Comparison of ENCODE assay signal across 8 cellular contexts in genomic region chr2:231604685-231605606, GRCh38. TPM values are rescaled to one million over a fixed set of nuclear protein-coding genes. Genes with fewer than 3 reads are reported as not detected.
A peak's percentile ranks its signal among the peaks of the same experiment; 100 is the strongest.
DNase-seq lines count a peak whose midpoint lies in the region; ATAC-seq, FAIRE-seq and TF ChIP-seq lines count a peak whose summit lies in the region.

No MANE protein-coding gene starts in this region.

- H3K9me3 Mint-ChIP-seq in HFFc6 = no peaks in the 10 kb centered on the region
- H3K9me3 Mint-ChIP-seq in activated naive CD8-positive, alpha-beta T cell treated with anti-CD3 and anti-CD28 coated beads, Interleukin-2, amount 10 ng/mL, durations not matched to agents 7 days and 5 days = no peaks in the 10 kb centered on the region

- H3K27me3 ChIP-seq in pancreas = no peaks in the 10 kb centered on the region
- no peaks in the 10 kb centered on the region for H3K27me3 ChIP-seq in thyroid gland

- TF ChIP-seq CTCF in HFFc6 (IDR thresholded peaks at IDR 0.05) (peak; percentile 35), pancreas (IDR thresholded peaks at IDR 0.05) (no peak), thyroid gland (IDR thresholded peaks at IDR 0.05) (peak in 1 of 6 experiments; percentile 7)

- peaks cover 9 to 11% (median 11%) of the 10 kb centered on the region in 3 donors for H3K4me1 ChIP-seq in pancreas
- H3K4me1 ChIP-seq in thyroid gland = peaks cover 19 to 26% of the 10 kb centered on the region in 2 donors

- 12 to 16% methylated on average over 41 to 54 of the region's 54 CpGs for WGBS in pancreas, 2 donors
- 57 to 63% methylated on average over 11 to 13 of the region's 54 CpGs for WGBS in thyroid gland, 2 donors

- H3K4me3 ChIP-seq in pancreas (peak overlapping the region; percentile 20 to 60 (median 35)), thyroid gland (replicated peaks in 1 of 3) (peak overlapping the region in 1 of 3 donors; percentile 40)

- H3K36me3 Mint-ChIP-seq in HFFc6 (ENCODE audit: low read depth) = no peaks in the 10 kb centered on the region
- no peaks in the 10 kb centered on the region for H3K36me3 Mint-ChIP-seq in activated naive CD8-positive, alpha-beta T cell treated with anti-CD3 and anti-CD28 coated beads, Interleukin-2, amount 10 ng/mL, durations not matched to agents 7 days and 5 days

- ATAC-seq in activated naive CD8-positive, alpha-beta T cell treated with anti-CD3 and anti-CD28 coated beads, Interleukin-2, amount 10 ng/mL, durations not matched to agents 7 days and 5 days (ENCODE audit: low read depth) = peak; percentile 74
- ATAC-seq in Right ventricle myocardium inferior (peak; percentile 96), pancreas (peak; percentile 89 to 95 (median 91))

- H3K4me1 Mint-ChIP-seq in HFFc6 (ENCODE audit: low read depth) = peaks cover 17% of the 10 kb centered on the region
- peaks cover 6% of the 10 kb centered on the region for H3K4me1 Mint-ChIP-seq in activated naive CD8-positive, alpha-beta T cell treated with anti-CD3 and anti-CD28 coated beads, Interleukin-2, amount 10 ng/mL, durations not matched to agents 7 days and 5 days

- H3K9me3 ChIP-seq in pancreas (no peaks in the 10 kb centered on the region), thyroid gland (no peaks in the 10 kb centered on the region)

- POLR2A ChIA-PET in activated naive CD8-positive, alpha-beta T cell treated with anti-CD3 and anti-CD28 coated beads, Interleukin-2, amount 10 ng/mL, durations not matched to agents 7 days and 5 days (lab: Charles Lee) = interaction anchor here (1.2 to 1.7 kb wide), 4 partner anchors 9 to 141 kb away, joined by 3 to 13 read pairs (median 4); partner anchors contain the start of gene NCL

- intact Hi-C loops in Right ventricle myocardium inferior (cut with DNase I) = loop anchor here (5.0 kb wide), 1 partner anchor 88 kb away; no protein-coding TSS in a partner anchor
- intact Hi-C loops in pancreas (cut with DNase I) = no loop called here
- intact Hi-C loops in thyroid gland (cut with DNase I) = loop anchor here (5.0 kb wide), 1 partner anchor 38 kb away; no protein-coding TSS in a partner anchor

- peak overlapping the region; percentile 72 for H3K4me3 Mint-ChIP-seq in HFFc6
- peak overlapping the region; percentile 48 for H3K4me3 Mint-ChIP-seq in activated naive CD8-positive, alpha-beta T cell treated with anti-CD3 and anti-CD28 coated beads, Interleukin-2, amount 10 ng/mL, durations not matched to agents 7 days and 5 days

- H3K36me3 ChIP-seq in pancreas = no peaks in the 10 kb centered on the region
- no peaks in the 10 kb centered on the region for H3K36me3 ChIP-seq in thyroid gland

- peak; percentile 95 for DNase-seq in GM04504 (ENCODE audit: low read depth)
- DNase-seq in HFFc6 = peak; percentile 97
- peak; percentile 92 for DNase-seq in NCI-H1092 (lab: John Stamatoyannopoulos, UW)
- DNase-seq in SKM-1 treated with dmso at 0.1 percent for 144 hours (lab: John Stamatoyannopoulos, UW; ENCODE audit: unreplicated experiment) = peak; percentile 76
- DNase-seq in activated naive CD8-positive, alpha-beta T cell treated with anti-CD3 and anti-CD28 coated beads, Interleukin-2, amount 10 ng/mL, durations not matched to agents 7 days and 5 days = peak; percentile 96
- DNase-seq in Right ventricle myocardium inferior (ENCODE audit: missing footprints) = peak; percentile 100
- peak; percentile 98 to 100 (median 99) for DNase-seq in pancreas
- peak; percentile 99 to 100 for DNase-seq in thyroid gland

- FAIRE-seq in pancreas (lab: Jason Lieb, UNC) = peak; percentile 45

- H3K27ac ChIP-seq in pancreas (peak overlapping the region; percentile 93 to 99 (median 97)), thyroid gland (peak overlapping the region; percentile 98 to 99 (median 99))

- H3K27me3 Mint-ChIP-seq in HFFc6 (ENCODE audit: insufficient read depth) = 0 out of 2 replicates have a peak, but pooled peaks cover 3% of the 10 kb centered on the region
- peaks cover 14% of the 10 kb centered on the region for H3K27me3 Mint-ChIP-seq in activated naive CD8-positive, alpha-beta T cell treated with anti-CD3 and anti-CD28 coated beads, Interleukin-2, amount 10 ng/mL, durations not matched to agents 7 days and 5 days

- peak overlapping the region; percentile 90 for H3K27ac Mint-ChIP-seq in HFFc6
- peak overlapping the region; percentile 10 for H3K27ac Mint-ChIP-seq in activated naive CD8-positive, alpha-beta T cell treated with anti-CD3 and anti-CD28 coated beads, Interleukin-2, amount 10 ng/mL, durations not matched to agents 7 days and 5 days

- peak; percentile 62 to 94 for TF ChIP-seq POLR2A in thyroid gland (IDR thresholded peaks at IDR 0.05)

RNA-seq across cellular contexts. Expression of gene TEX44, which starts 12.3 kb away (rescaled TPM):
- not detected for total RNA-seq in HFFc6 (2021; fragmentation: NEBNext Ultra II Directional; extraction: Animal tissue kit (Norgen Biotek cat#: 25700))
- not detected for total RNA-seq in activated naive CD8-positive, alpha-beta T cell treated with anti-CD3 and anti-CD28 coated beads, Interleukin-2, amount 10 ng/mL, durations not matched to agents 7 days and 5 days
- total RNA-seq in Right ventricle myocardium inferior (not detected), pancreas (not detected), thyroid gland (under 1 TPM in 1 of 4 donors, not detected in 3; 0.54 TPM)
- polyA plus RNA-seq in pancreas = not detected

Comparison
In these comparisons a context has a peak if more than half of its experiments do, and no peak if none do; other contexts are left out.
1. intact Hi-C loops: an anchor here in Right ventricle myocardium inferior (5.0 kb wide) and thyroid gland (5.0 kb wide); none called in pancreas.